ENCODE assay signal across 18 cellular contexts in the genomic region with DNA sequence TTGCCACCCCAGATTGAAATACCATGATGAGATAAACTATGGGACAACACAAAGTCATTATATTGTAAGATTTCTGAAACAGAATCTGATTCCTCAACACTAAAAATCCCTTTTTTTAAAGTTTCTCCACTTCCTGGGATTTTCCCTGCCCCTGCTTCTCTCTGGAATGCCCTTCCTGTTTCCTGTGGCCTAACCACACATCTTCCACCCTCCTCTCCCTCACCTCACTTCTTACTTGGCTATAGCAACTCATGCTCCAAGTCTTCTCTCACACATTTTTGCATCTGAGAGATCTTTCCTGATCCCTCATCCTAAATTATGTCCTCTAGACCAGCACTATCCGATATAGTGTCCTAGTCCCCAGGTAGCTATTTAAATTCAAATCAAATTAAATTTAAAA. TPM values are rescaled to one million over a fixed set of nuclear protein-coding genes. Genes with fewer than 3 reads are reported as not detected.
DNase-seq lines count a peak whose midpoint lies in the region; FAIRE-seq and TF ChIP-seq lines count a peak whose summit lies in the region.
"Had no signal": no experiment of that assay in that cellular context is flagged by ENCODE, and none has a peak within 500 bp of the region (broad histone marks: within the 10 kb centered on the region; RNA-seq: fewer than 3 reads in every experiment).

No MANE protein-coding gene starts in this region.

- FAIRE-seq in RCC 7860 (lab: Jason Lieb, UNC) = peak; percentile 79

- no peak for TF ChIP-seq CTCF in prostate gland (IDR thresholded peaks at IDR 0.05)

- no peaks in the 10 kb centered on the region for H3K4me1 ChIP-seq in CD4-positive, alpha-beta memory T cell (ENCODE audit: insufficient read depth, low read length)
- no peaks in the 10 kb centered on the region for H3K4me1 ChIP-seq in prostate gland (replicated peaks)

- DNase-seq in A172 (ENCODE audit: low spot score) (peak; percentile 54), ELR (ENCODE audit: low read depth) (peak; percentile 50), RCC 7860 (ENCODE audit: low spot score) (peak; percentile 50), kidney tubule cell (ENCODE audit: low spot score) (peak; percentile 71), SW 1271 (lab: John Stamatoyannopoulos, UW) (no peak), prostate gland (ENCODE audit: low spot score) (no peak)
- no peak for DNase-seq in stimulated activated CD4-positive, alpha-beta T cell treated with anti-CD3 and anti-CD28 coated beads, Interleukin-12 subunit alpha, Interleukin-12 subunit beta, amount 100 ng/mL, for 4 hours
- DNase-seq in CD4-positive, alpha-beta memory T cell = no peak
- DNase-seq: Calu3; CD4-positive, CD25-positive, alpha-beta regulatory T cell; DMS 273 treated with DMSO at 0.1 percent for 48 hours; GF-D8; HCEC 1CT; HFFc6; KBM-7 had no signal

- no peak overlapping the region for H3K4me3 Mint-ChIP-seq in CD4-positive, alpha-beta memory T cell
- H3K4me3 Mint-ChIP-seq: CD4-positive, CD25-positive, alpha-beta regulatory T cell; HFFc6 had no signal

- H3K9me3 ChIP-seq in CD4-positive, alpha-beta memory T cell (ENCODE audit: control insufficient read depth in 1 of 2, low read length in 2 of 2) = no peaks in the 10 kb centered on the region
- no peaks in the 10 kb centered on the region for H3K9me3 ChIP-seq in prostate gland

- no peaks in the 10 kb centered on the region for H3K27me3 ChIP-seq in CD4-positive, alpha-beta memory T cell (ENCODE audit: insufficient read depth, low read length)
- no peaks in the 10 kb centered on the region for H3K27me3 ChIP-seq in prostate gland (replicated peaks; ENCODE audit: insufficient read depth)

- 84% methylated on average over 1 of the region's 1 CpG for WGBS in prostate gland

- H3K4me3 ChIP-seq in CD4-positive, alpha-beta memory T cell (ENCODE audit: low read length in 2 of 2) = no peak overlapping the region
- no peak overlapping the region for H3K4me3 ChIP-seq in prostate gland
- H3K4me3 ChIP-seq: BLaER1 treated with 17β-estradiol and CSF1 and Interleukin-3, amounts not matched to agents 10 nM and 100 nM had no signal

- no peak overlapping the region for H3K27ac ChIP-seq in CD4-positive, alpha-beta memory T cell (ENCODE audit: low read depth, low read length)
- H3K27ac ChIP-seq in prostate gland = no peak overlapping the region
- H3K27ac ChIP-seq: 22Rv1; BLaER1 treated with 17β-estradiol and CSF1 and Interleukin-3, amounts not matched to agents 10 nM and 100 nM had no signal

- no peaks in the 10 kb centered on the region for H3K36me3 Mint-ChIP-seq in CD4-positive, alpha-beta memory T cell
- H3K36me3 Mint-ChIP-seq: CD4-positive, CD25-positive, alpha-beta regulatory T cell had no signal

- POLR2A ChIA-PET in CD4-positive, alpha-beta memory T cell (lab: Charles Lee; ENCODE audit: partially characterized antibody) = no interaction called here

- peaks cover 14 to 18% of the 10 kb centered on the region in 2 donors for H3K27me3 Mint-ChIP-seq in CD4-positive, alpha-beta memory T cell

- CTCF ChIA-PET in CD4-positive, alpha-beta memory T cell (lab: Charles Lee; ENCODE audit: partially characterized antibody) = no interaction called here

- peaks cover 0 to 2% (median 0%) of the 10 kb centered on the region in 8 donors for H3K9me3 Mint-ChIP-seq in CD4-positive, alpha-beta memory T cell
- H3K9me3 Mint-ChIP-seq: HFFc6 had no signal

- H3K27ac Mint-ChIP-seq in CD4-positive, alpha-beta memory T cell = no peak overlapping the region
- H3K27ac Mint-ChIP-seq: CD4-positive, CD25-positive, alpha-beta regulatory T cell; HFFc6 had no signal

- TF ChIP-seq POLR2A in prostate gland (IDR thresholded peaks at IDR 0.05) = no peak

- peaks cover 3 to 12% (median 7%) of the 10 kb centered on the region in 4 donors for H3K4me1 Mint-ChIP-seq in CD4-positive, alpha-beta memory T cell

- intact Hi-C loops in CD4-positive, alpha-beta memory T cell (cut with micrococcal nuclease) = no loop called here
- intact Hi-C loops in prostate gland (cut with DNase I) = no loop called here

- no peaks in the 10 kb centered on the region for H3K36me3 ChIP-seq in CD4-positive, alpha-beta memory T cell (ENCODE audit: insufficient read depth, low read length)
- H3K36me3 ChIP-seq in prostate gland = no peaks in the 10 kb centered on the region
- H3K36me3 ChIP-seq: BLaER1 treated with 17β-estradiol and CSF1 and Interleukin-3, amounts not matched to agents 10 nM and 100 nM had no signal

RNA-seq across cellular contexts. Expression of gene RELN, which starts 4.1 kb away (rescaled TPM):
- total RNA-seq in A172 (2014; rRNA removed; shearing (Covaris generic)) = 0.02 TPM in 1 of 2 replicates, not detected in the other
- total RNA-seq in CD4-positive, alpha-beta memory T cell = not detected
- polyA plus RNA-seq in CD4-positive, alpha-beta memory T cell = not detected
- total RNA-seq in prostate gland = 1 to 10 TPM; 2.6 to 3.0 TPM
- total RNA-seq: CD4-positive, CD25-positive, alpha-beta regulatory T cell; H4 had no signal
- polyA plus RNA-seq: CD4-positive, CD25-positive, alpha-beta regulatory T cell had no signal

Comparison
In these comparisons a context has a peak if more than half of its experiments do, and no peak if none do; other contexts are left out.
1. DNase-seq: peak in A172 (single experiment), ELR (single experiment), RCC 7860 (single experiment) and kidney tubule cell (single experiment); none in SW 1271 (0 of 2), stimulated activated CD4-positive, alpha-beta T cell treated with anti-CD3 and anti-CD28 coated beads, Interleukin-12 subunit alpha, Interleukin-12 subunit beta, amount 100 ng/mL, for 4 hours (single experiment), CD4-positive, alpha-beta memory T cell (0 of 5) and prostate gland (single experiment).